In genomic region chr5:27171696-27172362, GRCh38 we compare ENCODE assay signal across 13 cellular contexts.
"Had no signal": no experiment of that assay in that cellular context is flagged by ENCODE, and none has a peak within 500 bp of the region (broad histone marks: within the 10 kb centered on the region; RNA-seq: fewer than 3 reads in every experiment).

No MANE protein-coding gene starts in this region.

- H3K4me3 ChIP-seq: ascending aorta, breast epithelium, heart left ventricle, lower lobe of right lung, right lobe of liver, suprapubic skin had no signal

- H3K9me3 ChIP-seq: ascending aorta, breast epithelium, lower lobe of right lung, right lobe of liver, suprapubic skin had no signal

- H3K36me3 ChIP-seq: ascending aorta, breast epithelium, heart left ventricle, lower lobe of right lung, right lobe of liver, suprapubic skin had no signal

- ATAC-seq: activated T-helper 17 cell treated with anti-CD3 and anti-CD28 coated beads, Interleukin-2, amount 50 U/mL, for 72 hours; effector memory CD8-positive, alpha-beta T cell; heart left ventricle; left cardiac atrium; lower lobe of right lung; right lobe of liver had no signal

- H3K27me3 ChIP-seq: ascending aorta, breast epithelium, heart left ventricle, right lobe of liver, suprapubic skin had no signal

- H3K4me1 ChIP-seq: ascending aorta, breast epithelium, heart left ventricle, lower lobe of right lung, right lobe of liver, suprapubic skin had no signal

- H3K27ac ChIP-seq: ascending aorta, breast epithelium, heart left ventricle, lower lobe of right lung, right lobe of liver, suprapubic skin had no signal

- DNase-seq: activated CD4-positive, alpha-beta T cell treated with anti-CD3 and anti-CD28 coated beads for 1 hour; activated CD4-positive, alpha-beta T cell treated with anti-CD3 and anti-CD28 coated beads, Interleukin-2, amount 50 U/mL, for 4 hours; activated naive CD4-positive, alpha-beta T cell treated with Interleukin-2 at 50 U/mL for 16 hours; effector memory CD8-positive, alpha-beta T cell; heart left ventricle; left cardiac atrium; lower lobe of right lung; right lobe of liver; trophoblast cell had no signal
